Comparison of ENCODE assay signal across 13 cellular contexts in the genomic region with DNA sequence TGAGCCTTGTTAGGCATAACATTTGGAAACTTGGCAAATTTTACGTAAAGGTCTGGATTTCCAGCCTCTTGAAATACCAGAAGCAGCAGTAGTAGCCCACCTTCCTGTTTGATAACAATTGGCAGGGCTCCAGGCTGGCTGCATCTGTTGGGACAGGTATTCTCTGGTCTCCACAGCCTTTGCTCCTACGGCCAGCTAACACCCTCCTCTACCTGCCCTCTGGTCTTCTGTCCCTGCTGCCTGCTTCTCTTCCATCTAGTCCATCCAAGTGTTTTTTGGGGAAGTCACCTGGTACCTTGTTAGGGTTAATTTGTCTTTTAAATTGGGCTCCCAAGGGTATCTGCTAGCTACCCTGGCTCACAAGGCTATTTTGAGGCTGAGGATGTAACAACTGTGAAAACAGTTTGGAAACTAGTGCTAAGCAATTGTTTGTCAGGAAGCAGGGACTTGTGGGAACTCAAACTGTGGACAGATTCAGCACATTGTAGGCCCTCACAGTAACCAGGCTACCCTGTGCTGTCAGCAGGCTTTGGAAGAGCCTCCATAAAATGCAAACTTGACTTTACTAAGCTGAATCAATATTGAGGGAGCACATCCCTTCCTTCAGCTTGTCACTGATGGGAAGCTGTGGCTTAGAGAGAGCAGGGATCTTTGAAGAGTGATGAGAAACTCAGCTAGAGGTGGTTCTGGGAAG. TPM values are rescaled to one million over a fixed set of nuclear protein-coding genes. Genes with fewer than 3 reads are reported as not detected.
DNase-seq lines count a peak whose midpoint lies in the region; ATAC-seq and TF ChIP-seq lines count a peak whose summit lies in the region.
"Had no signal": no experiment of that assay in that cellular context is flagged by ENCODE, and none has a peak within 500 bp of the region (broad histone marks: within the 10 kb centered on the region; RNA-seq: fewer than 3 reads in every experiment).

No MANE protein-coding gene starts in this region.

- WGBS in IMR-90 (ENCODE audit: extremely low coverage in 2 of 2, insufficient read length in 1 of 2), 2 experiments = no CpG with 5 or more reads among the region's 2 CpGs

- H3K23ac ChIP-seq in IMR-90 (ENCODE audit: low read depth, low read length) = no peak overlapping the region

- BruUV-seq in IMR-90 (replicated peaks; lab: Mats Ljungman, UMichigan) = no TSS peak

- H2AK5ac ChIP-seq in IMR-90 (ENCODE audit: low read depth, low read length) = no peak overlapping the region

- no peaks in the 10 kb centered on the region for H3K9me3 ChIP-seq in IMR-90 (ENCODE audit: control insufficient read depth, insufficient read depth, low read length)
- H3K9me3 ChIP-seq: SJSA1, thyroid gland had no signal

- no peaks in the 10 kb centered on the region for H3K27me3 ChIP-seq in IMR-90 (ENCODE audit: control insufficient read depth, insufficient read depth, low read length)
- H3K27me3 ChIP-seq: foreskin keratinocyte, SJSA1, thyroid gland had no signal

- in situ Hi-C loops in IMR-90 (cut with MboI; ENCODE audit: low sequenced_read_pairs) = loop anchor here (10.0 kb wide), 2 partner anchors 263 to 1033 kb away; no protein-coding TSS in a partner anchor

- intact Hi-C loops in IMR-90 (cut with micrococcal nuclease) = loop anchor here (10.0 kb wide), 1 partner anchor 713 kb away; no protein-coding TSS in a partner anchor
- intact Hi-C loops in activated T-helper 1 cell treated with anti-CD3 and anti-CD28 coated beads, Interleukin-12 subunit alpha, Interleukin-12 subunit beta, Interleukin-2, Interleukin-4 antibody, amounts not matched to agents 30 ng/mL and 10 ng/mL and 1 ng/mL, durations not matched to agents 14 hours and 24 hours and 36 hours (cut with micrococcal nuclease) = loop anchor here (10.0 kb wide), 2 partner anchors 373 to 473 kb away; no protein-coding TSS in a partner anchor

- H3K27ac Mint-ChIP-seq in T-helper 2 cell treated with Interferon-gamma antibody and Interleukin-4, amounts not matched to agents 5 μg/mL and 100 μg/mL, for 36 hours = peak overlapping the region; percentile 24
- peak overlapping the region; percentile 43 for H3K27ac Mint-ChIP-seq in activated T-helper 1 cell treated with anti-CD3 and anti-CD28 coated beads, Interleukin-12 subunit alpha, Interleukin-12 subunit beta, Interleukin-2, Interleukin-4 antibody, amounts not matched to agents 30 ng/mL and 10 ng/mL and 1 ng/mL, durations not matched to agents 14 hours and 24 hours and 36 hours
- H3K27ac Mint-ChIP-seq in nephron progenitor cell = peak overlapping the region; percentile 81

- H2BK5ac ChIP-seq in IMR-90 (ENCODE audit: low read depth, low read length, poor library complexity, severe bottlenecking) = no peak overlapping the region

- no peak overlapping the region for H3K4me3 ChIP-seq in IMR-90 (ENCODE audit: insufficient read depth, low read depth, low read length)
- H3K4me3 ChIP-seq: SJSA1, thyroid gland had no signal

- TF ChIP-seq CTCF in IMR-90 (conservative IDR thresholded peaks at IDR 0.05; ENCODE audit: low read depth, low read length) = no peak
- TF ChIP-seq CTCF in nephron progenitor cell (IDR thresholded peaks at IDR 0.05) = no peak

- TF ChIP-seq POLR2A in IMR-90 (IDR thresholded peaks at IDR 0.05; ENCODE audit: low read depth, low read length) = 0 out of 2 replicates have a peak, but pooled peaks have one; percentile 26

- no peak for TF ChIP-seq RAD21 in IMR-90 (IDR thresholded peaks at IDR 0.05; ENCODE audit: low read length)

- DNase-seq in T-helper 2 cell treated with Interferon-gamma antibody and Interleukin-4, amounts not matched to agents 5 μg/mL and 100 μg/mL, for 36 hours (ENCODE audit: low spot score) = no peak
- DNase-seq in T-helper 2 cell (no peak), IMR-90 (no peak), nephron progenitor cell (no peak), GM19238 (ENCODE audit: insufficient read length, low spot score) (no peak), NCI-H510A (lab: John Stamatoyannopoulos, UW) (no peak)
- DNase-seq in activated T-helper 1 cell treated with anti-CD3 and anti-CD28 coated beads, Interleukin-12 subunit alpha, Interleukin-12 subunit beta, Interleukin-2, Interleukin-4 antibody, amounts not matched to agents 30 ng/mL and 10 ng/mL and 1 ng/mL, durations not matched to agents 14 hours and 24 hours and 36 hours (ENCODE audit: low spot score) = no peak
- DNase-seq: foreskin keratinocyte, islet precursor cell, NCI-H526 treated with DMSO at 0.1 percent for 48 hours, thyroid gland had no signal

- no peak overlapping the region for H2BK20ac ChIP-seq in IMR-90 (ENCODE audit: low read depth, low read length)

- H2BK15ac ChIP-seq in IMR-90 (ENCODE audit: low read depth, low read length) = no peak overlapping the region

- no peak overlapping the region for H3K4ac ChIP-seq in IMR-90 (ENCODE audit: low read depth, low read length)

- no peak overlapping the region for H3K9ac ChIP-seq in IMR-90 (ENCODE audit: low read depth, low read length)

- H3K27ac ChIP-seq in IMR-90 (ENCODE audit: insufficient read depth, low read length) = no peak overlapping the region
- H3K27ac ChIP-seq: foreskin keratinocyte, SJSA1, thyroid gland had no signal

- no peak overlapping the region for H3K14ac ChIP-seq in IMR-90 (replicated peaks; ENCODE audit: low read depth, low read length)

- H2AFZ ChIP-seq in IMR-90 (replicated peaks; ENCODE audit: low read length, poor library complexity) = no peak overlapping the region

- H4K8ac ChIP-seq in IMR-90 (ENCODE audit: low read depth in 2 of 2, low read length in 2 of 2) = no peak overlapping the region

- no peak overlapping the region for H3K4me2 ChIP-seq in IMR-90 (ENCODE audit: low read depth, low read length)

- CTCF ChIA-PET in IMR-90 (lab: Yijun Ruan, JAX) = no interaction called here

- H3K79me1 ChIP-seq in IMR-90 (ENCODE audit: low read depth in 1 of 2, low read length in 2 of 2) = peaks cover 27 to 68% of the 10 kb centered on the region in 2 experiments

- POLR2A ChIA-PET in IMR-90 (lab: Charles Lee; ENCODE audit: unreplicated experiment) = no interaction called here

- ATAC-seq in IMR-90 (ENCODE audit: low read depth) (no peak), HG02678 (IDR thresholded peaks at IDR 0.05; ENCODE audit: unreplicated experiment) (no peak)
- ATAC-seq: foreskin keratinocyte had no signal

- H3K9me3 Mint-ChIP-seq in T-helper 2 cell treated with Interferon-gamma antibody and Interleukin-4, amounts not matched to agents 5 μg/mL and 100 μg/mL, for 36 hours = no peaks in the 10 kb centered on the region
- H3K9me3 Mint-ChIP-seq in activated T-helper 1 cell treated with anti-CD3 and anti-CD28 coated beads, Interleukin-12 subunit alpha, Interleukin-12 subunit beta, Interleukin-2, Interleukin-4 antibody, amounts not matched to agents 30 ng/mL and 10 ng/mL and 1 ng/mL, durations not matched to agents 14 hours and 24 hours and 36 hours = no peaks in the 10 kb centered on the region
- no peaks in the 10 kb centered on the region for H3K9me3 Mint-ChIP-seq in nephron progenitor cell

- no peak overlapping the region for H2AK9ac ChIP-seq in IMR-90 (replicated peaks; ENCODE audit: low read depth, low read length, poor library complexity)

- no peak overlapping the region for H3K4me3 Mint-ChIP-seq in T-helper 2 cell treated with Interferon-gamma antibody and Interleukin-4, amounts not matched to agents 5 μg/mL and 100 μg/mL, for 36 hours
- H3K4me3 Mint-ChIP-seq in activated T-helper 1 cell treated with anti-CD3 and anti-CD28 coated beads, Interleukin-12 subunit alpha, Interleukin-12 subunit beta, Interleukin-2, Interleukin-4 antibody, amounts not matched to agents 30 ng/mL and 10 ng/mL and 1 ng/mL, durations not matched to agents 14 hours and 24 hours and 36 hours = no peak overlapping the region
- H3K4me3 Mint-ChIP-seq in nephron progenitor cell = no peak overlapping the region

- peaks cover 28% of the 10 kb centered on the region for H3K4me1 Mint-ChIP-seq in T-helper 2 cell treated with Interferon-gamma antibody and Interleukin-4, amounts not matched to agents 5 μg/mL and 100 μg/mL, for 36 hours (ENCODE audit: low read depth)
- peaks cover 67% of the 10 kb centered on the region for H3K4me1 Mint-ChIP-seq in activated T-helper 1 cell treated with anti-CD3 and anti-CD28 coated beads, Interleukin-12 subunit alpha, Interleukin-12 subunit beta, Interleukin-2, Interleukin-4 antibody, amounts not matched to agents 30 ng/mL and 10 ng/mL and 1 ng/mL, durations not matched to agents 14 hours and 24 hours and 36 hours (ENCODE audit: low read depth)
- peaks cover 56% of the 10 kb centered on the region for H3K4me1 Mint-ChIP-seq in nephron progenitor cell

- peaks cover 57% of the 10 kb centered on the region for H3K36me3 Mint-ChIP-seq in T-helper 2 cell treated with Interferon-gamma antibody and Interleukin-4, amounts not matched to agents 5 μg/mL and 100 μg/mL, for 36 hours (ENCODE audit: low read depth)
- H3K36me3 Mint-ChIP-seq in activated T-helper 1 cell treated with anti-CD3 and anti-CD28 coated beads, Interleukin-12 subunit alpha, Interleukin-12 subunit beta, Interleukin-2, Interleukin-4 antibody, amounts not matched to agents 30 ng/mL and 10 ng/mL and 1 ng/mL, durations not matched to agents 14 hours and 24 hours and 36 hours (ENCODE audit: low read depth) = peaks cover 57% of the 10 kb centered on the region
- peaks cover 55% of the 10 kb centered on the region for H3K36me3 Mint-ChIP-seq in nephron progenitor cell (ENCODE audit: low read depth)

- no peak overlapping the region for H3K56ac ChIP-seq in IMR-90 (ENCODE audit: extremely low read depth, insufficient read depth, low read length)

- no peak overlapping the region for H4K91ac ChIP-seq in IMR-90 (ENCODE audit: insufficient read depth, low read depth, low read length)

- no peak overlapping the region for H3K18ac ChIP-seq in IMR-90 (ENCODE audit: low read depth, low read length)

- dilution Hi-C loops in IMR-90 (cut with HindIII; ENCODE audit: low sequenced_read_pairs, unreplicated experiment) = no loop called here

- H4K5ac ChIP-seq in IMR-90 (ENCODE audit: low read depth, low read length) = no peak overlapping the region

- H3K9me1 ChIP-seq in IMR-90 (ENCODE audit: insufficient read depth, low read length) = peaks cover 28% of the 10 kb centered on the region

- H3K36me3 ChIP-seq in IMR-90 (ENCODE audit: control insufficient read depth, insufficient read depth, low read length) = peaks cover 45% of the 10 kb centered on the region

- no peak overlapping the region for H2BK120ac ChIP-seq in IMR-90 (ENCODE audit: low read depth, low read length)

- peaks cover 12% of the 10 kb centered on the region for H3K4me1 ChIP-seq in IMR-90 (ENCODE audit: control insufficient read depth, insufficient read depth, low read length)
- H3K4me1 ChIP-seq: foreskin keratinocyte, SJSA1 had no signal

- H4K20me1 ChIP-seq in IMR-90 (ENCODE audit: insufficient read depth, low read length) = peaks cover 77% of the 10 kb centered on the region

- H3K27me3 Mint-ChIP-seq in T-helper 2 cell treated with Interferon-gamma antibody and Interleukin-4, amounts not matched to agents 5 μg/mL and 100 μg/mL, for 36 hours (ENCODE audit: low read depth) = no peaks in the 10 kb centered on the region
- no peaks in the 10 kb centered on the region for H3K27me3 Mint-ChIP-seq in activated T-helper 1 cell treated with anti-CD3 and anti-CD28 coated beads, Interleukin-12 subunit alpha, Interleukin-12 subunit beta, Interleukin-2, Interleukin-4 antibody, amounts not matched to agents 30 ng/mL and 10 ng/mL and 1 ng/mL, durations not matched to agents 14 hours and 24 hours and 36 hours (ENCODE audit: insufficient read depth)
- H3K27me3 Mint-ChIP-seq in nephron progenitor cell (ENCODE audit: low read depth, poor library complexity) = no peaks in the 10 kb centered on the region

RNA-seq across cellular contexts. Expression of a gene that starts 8.5 kb away (rescaled TPM):
- 1,664 and 2,173 TPM in 2 replicates for total RNA-seq in IMR-90 (2012; rRNA removed)
- 4,072 and 4,721 TPM in 2 replicates for polyA plus RNA-seq in IMR-90 (2012; rRNA removed)
- polyA plus RNA-seq in IMR-90 (2012; cell fraction: cytosol; rRNA removed) = 634 and 883 TPM in 2 replicates
- polyA plus RNA-seq in IMR-90 (2012; cell fraction: nucleus; rRNA removed; ENCODE audit: low replicate concordance) = 92.6 and 891 TPM in 2 replicates
- total RNA-seq in activated T-helper 1 cell treated with anti-CD3 and anti-CD28 coated beads, Interleukin-12 subunit alpha, Interleukin-12 subunit beta, Interleukin-2, Interleukin-4 antibody, amounts not matched to agents 30 ng/mL and 10 ng/mL and 1 ng/mL, durations not matched to agents 14 hours and 24 hours and 36 hours = 1,627 and 1,651 TPM in 2 replicates

RNA-seq across cellular contexts. Expression of a gene that starts 12.9 kb away (rescaled TPM):
- total RNA-seq in IMR-90 (2012; rRNA removed) = 21.4 and 24.4 TPM in 2 replicates
- 11.9 TPM in 2 replicates for polyA plus RNA-seq in IMR-90 (2012; rRNA removed)
- polyA plus RNA-seq in IMR-90 (2012; cell fraction: cytosol; rRNA removed) = 4.6 and 5.4 TPM in 2 replicates
- 15.0 and 31.1 TPM in 2 replicates for polyA plus RNA-seq in IMR-90 (2012; cell fraction: nucleus; rRNA removed; ENCODE audit: low replicate concordance)
- 29.5 and 30.8 TPM in 2 replicates for total RNA-seq in activated T-helper 1 cell treated with anti-CD3 and anti-CD28 coated beads, Interleukin-12 subunit alpha, Interleukin-12 subunit beta, Interleukin-2, Interleukin-4 antibody, amounts not matched to agents 30 ng/mL and 10 ng/mL and 1 ng/mL, durations not matched to agents 14 hours and 24 hours and 36 hours

Comparison
In these comparisons a context has a peak if more than half of its experiments do, and no peak if none do; other contexts are left out.
1. H3K27ac Mint-ChIP-seq: peak in every context shown above with its lines; median percentile 81 in nephron progenitor cell; 43 in activated T-helper 1 cell treated with anti-CD3 and anti-CD28 coated beads, Interleukin-12 subunit alpha, Interleukin-12 subunit beta, Interleukin-2, Interleukin-4 antibody, amounts not matched to agents 30 ng/mL and 10 ng/mL and 1 ng/mL, durations not matched to agents 14 hours and 24 hours and 36 hours; 24 in T-helper 2 cell treated with Interferon-gamma antibody and Interleukin-4, amounts not matched to agents 5 μg/mL and 100 μg/mL, for 36 hours.